In the genomic region with DNA sequence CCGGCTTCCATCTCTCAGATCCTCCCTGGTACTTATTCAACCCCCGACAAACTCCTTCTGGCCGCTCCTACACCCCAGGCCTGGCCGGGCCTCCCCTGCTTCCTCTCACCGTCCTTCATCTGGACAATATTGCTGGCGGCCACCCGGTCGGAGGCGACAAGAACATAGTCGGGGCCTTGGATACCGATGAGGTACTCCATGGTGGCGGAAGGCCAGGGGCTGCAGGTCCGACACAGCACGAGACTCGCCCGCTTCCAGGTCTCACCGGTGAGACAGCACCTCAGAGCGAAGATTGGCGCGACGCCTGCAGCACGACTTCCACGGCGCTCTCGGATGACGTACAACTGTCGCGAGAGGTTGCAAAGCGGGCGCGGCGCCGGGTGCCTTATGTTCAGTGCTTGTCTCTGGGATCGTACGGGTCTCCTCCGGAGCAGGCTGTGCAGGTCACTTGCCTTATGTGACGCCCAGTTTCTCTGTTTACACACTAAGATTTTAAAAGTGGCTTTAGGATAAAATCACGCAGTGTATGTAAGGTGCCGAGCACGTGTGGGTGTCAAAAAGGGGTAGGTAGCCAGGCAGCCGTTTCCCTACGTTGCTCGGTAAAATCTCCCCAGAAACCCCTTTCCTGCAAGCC, we compare ENCODE assay signal across 8 cellular contexts. TPM values are rescaled to one million over a fixed set of nuclear protein-coding genes. Genes with fewer than 3 reads are reported as not detected.
DNase-seq lines count a peak whose midpoint lies in the region; ATAC-seq lines count a peak whose summit lies in the region.

A gene (minus strand): TSS at position 294 of the 634 bp plus-strand sequence. CDS start 94 bp downstream, at position 200.

- H3K9ac ChIP-seq in BLaER1 treated with 17β-estradiol and CSF1 and Interleukin-3, amounts not matched to agents 10 nM and 100 nM = peak within 1 kb of the TSS; percentile 87 to 99 (median 92)

- H3K4me1 ChIP-seq in BLaER1 treated with 17β-estradiol and CSF1 and Interleukin-3, amounts not matched to agents 10 nM and 100 nM = peaks cover 32 to 53% (median 47%) of the 10 kb centered on the region in 10 experiments

- H3K27ac ChIP-seq in BLaER1 treated with 17β-estradiol and CSF1 and Interleukin-3, amounts not matched to agents 10 nM and 100 nM = peak within 1 kb of the TSS; percentile 54 to 97 (median 89)

- H3K36me3 ChIP-seq in BLaER1 treated with 17β-estradiol and CSF1 and Interleukin-3, amounts not matched to agents 10 nM and 100 nM = peaks cover 0 to 15% (median 3%) of the 10 kb centered on the region in 11 experiments; a peak in 15 of 22 replicates

- intact Hi-C loops in left colon (cut with DNase I, micrococcal nuclease) = loop anchor here in 1 of 2 donors (10.0 kb wide), 1 partner anchor 73 kb away; a partner anchor contains a TSS

- peak; percentile 84 for ATAC-seq in GM19351 (IDR thresholded peaks at IDR 0.05; ENCODE audit: unreplicated experiment)
- ATAC-seq in HG03521 (IDR thresholded peaks at IDR 0.05; ENCODE audit: unreplicated experiment) = peak; percentile 80
- ATAC-seq in left colon = peak; percentile 98

- peaks cover 0 to 10% (median 0%) of the 10 kb centered on the region in 11 experiments; a peak in 6 of 22 replicates for H3K27me3 ChIP-seq in BLaER1 treated with 17β-estradiol and CSF1 and Interleukin-3, amounts not matched to agents 10 nM and 100 nM

- H3K9me3 ChIP-seq in BLaER1 treated with 17β-estradiol and CSF1 and Interleukin-3, amounts not matched to agents 10 nM and 100 nM (replicated peaks in 1 of 11) = no peaks in the 10 kb centered on the region; a peak in 3 of 22 replicates

- DNase-seq in NCI-H748 treated with DMSO at 0.1 percent for 48 hours (lab: John Stamatoyannopoulos, UW) (peak; percentile 80), dedifferentiated amniotic fluid mesenchymal stem cell (ENCODE audit: extremely low spot score) (peak; percentile 95), left colon (peak; percentile 96 to 99)
- peak; percentile 95 to 96 for DNase-seq in activated CD4-positive, alpha-beta T cell treated with anti-CD3 and anti-CD28 coated beads, Interleukin-2, amount 50 U/mL, for 24 hours (ENCODE audit: low read depth in 1 of 2, low spot score in 1 of 2)
- DNase-seq in stimulated activated CD4-positive, alpha-beta T cell treated with anti-CD3 and anti-CD28 coated beads, Interleukin-1b, Interleukin-23, amount 100 ng/mL, for 4 hours (ENCODE audit: low read depth in 2 of 2) = peak; percentile 94 to 96

- peaks cover 5 to 45% (median 23%) of the 10 kb centered on the region in 11 experiments; a peak in 15 of 22 replicates for H4K20me1 ChIP-seq in BLaER1 treated with 17β-estradiol and CSF1 and Interleukin-3, amounts not matched to agents 10 nM and 100 nM

- H3K4me3 ChIP-seq in BLaER1 treated with 17β-estradiol and CSF1 and Interleukin-3, amounts not matched to agents 10 nM and 100 nM = peak within 1 kb of the TSS; percentile 78 to 98 (median 89)

- H3K4me2 ChIP-seq in BLaER1 treated with 17β-estradiol and CSF1 and Interleukin-3, amounts not matched to agents 10 nM and 100 nM = peak within 1 kb of the TSS; percentile 86 to 97 (median 94)

RNA-seq across cellular contexts. Expression of the gene that starts here (rescaled TPM):
- total RNA-seq in left colon = 10 to 100 TPM; 40.2 to 49.1 TPM

Comparison
In these comparisons a context has a peak if more than half of its experiments do, and no peak if none do; other contexts are left out.
1. Peak in every context shown above with its lines: DNase-seq, ATAC-seq, H3K4me3 ChIP-seq and H3K27ac ChIP-seq.